ENCODE assay signal across 32 cellular contexts in the genomic region with DNA sequence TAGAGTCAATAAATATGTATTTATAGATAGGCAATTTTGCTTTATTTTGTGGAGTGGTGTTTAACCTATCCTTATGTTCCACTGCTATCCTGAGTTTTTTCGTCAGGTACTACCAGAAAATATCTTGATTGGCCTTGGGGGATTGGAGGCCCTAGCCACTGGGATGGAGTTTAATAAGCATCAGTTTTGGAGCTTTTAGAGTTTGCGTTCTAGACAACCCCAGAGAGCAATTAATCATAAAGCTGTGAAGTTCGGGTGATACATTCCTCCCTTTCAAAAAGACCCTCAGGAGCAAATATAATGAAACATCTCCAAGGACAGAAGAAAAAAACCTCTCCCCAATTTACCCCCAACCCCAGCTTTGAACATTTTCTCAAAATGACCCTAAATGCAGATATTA. TPM values are rescaled to one million over a fixed set of nuclear protein-coding genes. Genes with fewer than 3 reads are reported as not detected.
"Had no signal": no experiment of that assay in that cellular context is flagged by ENCODE, and none has a peak within 500 bp of the region (broad histone marks: within the 10 kb centered on the region; RNA-seq: fewer than 3 reads in every experiment).

A gene (plus strand): TSS at position 301 of the 400 bp plus-strand sequence. CDS start 6,700 bp downstream, outside the sequence.

- H3K27ac Mint-ChIP-seq: stimulated activated effector memory CD8-positive, alpha-beta T cell treated with anti-CD3 and anti-CD28 coated beads, Interleukin-12 subunit alpha, Interleukin-12 subunit beta, amount 100 ng/mL, for 72 hours; stimulated activated memory B cell treated with anti-CD40 and anti-IgM and Interleukin-4, amounts not matched to agents 10 μg/mL and 1 μg/mL and 100 μg/mL, for 72 hours; stimulated activated naive B cell treated with anti-CD40 and anti-IgM and Interleukin-4, amounts not matched to agents 10 μg/mL and 1 μg/mL and 100 μg/mL, for 72 hours; stimulated activated naive CD8-positive, alpha-beta T cell treated with anti-CD3 and anti-CD28 coated beads, Interleukin-15, amount 100 ng/mL, for 72 hours; stimulated activated naive CD8-positive, alpha-beta T cell treated with anti-CD3 and anti-CD28 coated beads, Interleukin-15, Interleukin-2, amounts not matched to agents 100 ng/mL and 50 ng/mL, for 24 hours; type B pancreatic cell had no signal

- H3K27me3 Mint-ChIP-seq: stimulated activated memory B cell treated with anti-CD40 and anti-IgM and Interleukin-4, amounts not matched to agents 10 μg/mL and 1 μg/mL and 100 μg/mL, for 72 hours; stimulated activated naive CD8-positive, alpha-beta T cell treated with anti-CD3 and anti-CD28 coated beads, Interleukin-15, amount 100 ng/mL, for 72 hours; stimulated activated naive CD8-positive, alpha-beta T cell treated with anti-CD3 and anti-CD28 coated beads, Interleukin-15, Interleukin-2, amounts not matched to agents 100 ng/mL and 50 ng/mL, for 24 hours had no signal

- H3K27ac ChIP-seq: stomach, suprapubic skin, testis, thoracic aorta, thyroid gland, tibial artery, tibial nerve, transverse colon, upper lobe of left lung, upper lobe of right lung, uterus, vagina had no signal

- H3K4me3 ChIP-seq: stomach, suprapubic skin, testis, thoracic aorta, thyroid gland, tibial artery, tibial nerve, transverse colon, upper lobe of left lung, upper lobe of right lung, uterus, vagina had no signal

- DNase-seq: stimulated activated CD4-positive, alpha-beta T cell treated with anti-CD3 and anti-CD28 coated beads, Interleukin-2, amount 100 ng/mL, for 48 hours; stimulated activated CD4-positive, alpha-beta T cell treated with anti-CD3 and anti-CD28 coated beads, Interleukin-4, amount 100 ng/mL, for 1 hour; stimulated activated CD4-positive, alpha-beta T cell treated with anti-CD3 and anti-CD28 coated beads, Interleukin-4, amount 100 ng/mL, for 24 hours; stimulated activated CD4-positive, alpha-beta T cell treated with anti-CD3 and anti-CD28 coated beads, Interleukin-4, amount 100 ng/mL, for 4 hours; stimulated activated CD8-positive, alpha-beta memory T cell treated with anti-CD3 and anti-CD28 coated beads, Interleukin-4, amount 100 ng/mL, for 48 hours; stimulated activated naive B cell treated with anti-CD40 and anti-IgM and Interleukin-4, amounts not matched to agents 10 μg/mL and 1 μg/mL and 100 μg/mL, for 72 hours; stimulated activated naive CD4-positive, alpha-beta T cell; stimulated activated naive CD4-positive, alpha-beta T cell treated with Interleukin-2 at 50 U/mL for 16 hours; stimulated activated naive CD8-positive, alpha-beta T cell treated with anti-CD3 and anti-CD28 coated beads, Interleukin-15, amount 100 ng/mL, for 72 hours; stimulated activated naive CD8-positive, alpha-beta T cell treated with anti-CD3 and anti-CD28 coated beads, Interleukin-15, Interleukin-2, amounts not matched to agents 100 U/mL and 50 U/mL, for 24 hours; stomach; substantia nigra; testis; thyroid gland; tibial artery; transverse colon; trophoblast cell; upper lobe of left lung; upper lobe of right lung; uterus had no signal

- H3K4me1 ChIP-seq: stomach, suprapubic skin, testis, thyroid gland, tibial artery, tibial nerve, transverse colon, upper lobe of left lung, uterus, vagina had no signal

- ATAC-seq: stimulated activated effector memory CD8-positive, alpha-beta T cell treated with anti-CD3 and anti-CD28 coated beads, Interleukin-12 subunit alpha, Interleukin-12 subunit beta, amount 100 ng/mL, for 72 hours; stimulated activated memory B cell treated with anti-CD40 and anti-IgM and Interleukin-4, amounts not matched to agents 10 μg/mL and 1 μg/mL and 100 μg/mL, for 72 hours; stimulated activated naive B cell treated with anti-CD40 and anti-IgM and Interleukin-4, amounts not matched to agents 10 μg/mL and 1 μg/mL and 100 μg/mL, for 72 hours; stimulated activated naive CD8-positive, alpha-beta T cell treated with anti-CD3 and anti-CD28 coated beads, Interleukin-15, amount 100 ng/mL, for 72 hours; stimulated activated naive CD8-positive, alpha-beta T cell treated with anti-CD3 and anti-CD28 coated beads, Interleukin-15, Interleukin-2, amounts not matched to agents 100 U/mL and 50 U/mL, for 24 hours; upper lobe of right lung had no signal

- H3K9me3 ChIP-seq: stomach, suprapubic skin, testis, thoracic aorta, thyroid gland, tibial artery, tibial nerve, transverse colon, upper lobe of left lung, upper lobe of right lung, uterus, vagina had no signal

- H3K36me3 ChIP-seq: stomach, suprapubic skin, thoracic aorta, thyroid gland, tibial artery, tibial nerve, transverse colon, upper lobe of left lung, upper lobe of right lung, uterus, vagina had no signal

- H3K27me3 ChIP-seq: stomach, suprapubic skin, testis, thyroid gland, tibial artery, tibial nerve, upper lobe of left lung, upper lobe of right lung, uterus, vagina had no signal

- H3K4me3 Mint-ChIP-seq: stimulated activated effector memory CD8-positive, alpha-beta T cell treated with anti-CD3 and anti-CD28 coated beads, Interleukin-12 subunit alpha, Interleukin-12 subunit beta, amount 100 ng/mL, for 72 hours; stimulated activated memory B cell treated with anti-CD40 and anti-IgM and Interleukin-4, amounts not matched to agents 10 μg/mL and 1 μg/mL and 100 μg/mL, for 72 hours; stimulated activated naive B cell treated with anti-CD40 and anti-IgM and Interleukin-4, amounts not matched to agents 10 μg/mL and 1 μg/mL and 100 μg/mL, for 72 hours; stimulated activated naive CD8-positive, alpha-beta T cell treated with anti-CD3 and anti-CD28 coated beads, Interleukin-15, amount 100 ng/mL, for 72 hours; stimulated activated naive CD8-positive, alpha-beta T cell treated with anti-CD3 and anti-CD28 coated beads, Interleukin-15, Interleukin-2, amounts not matched to agents 100 ng/mL and 50 ng/mL, for 24 hours; type B pancreatic cell had no signal

- H3K9me3 Mint-ChIP-seq: stimulated activated effector memory CD8-positive, alpha-beta T cell treated with anti-CD3 and anti-CD28 coated beads, Interleukin-12 subunit alpha, Interleukin-12 subunit beta, amount 100 ng/mL, for 72 hours; stimulated activated memory B cell treated with anti-CD40 and anti-IgM and Interleukin-4, amounts not matched to agents 10 μg/mL and 1 μg/mL and 100 μg/mL, for 72 hours; stimulated activated naive B cell treated with anti-CD40 and anti-IgM and Interleukin-4, amounts not matched to agents 10 μg/mL and 1 μg/mL and 100 μg/mL, for 72 hours; stimulated activated naive CD8-positive, alpha-beta T cell treated with anti-CD3 and anti-CD28 coated beads, Interleukin-15, amount 100 ng/mL, for 72 hours; stimulated activated naive CD8-positive, alpha-beta T cell treated with anti-CD3 and anti-CD28 coated beads, Interleukin-15, Interleukin-2, amounts not matched to agents 100 ng/mL and 50 ng/mL, for 24 hours; type B pancreatic cell had no signal

- H3K4me1 Mint-ChIP-seq: stimulated activated effector memory CD8-positive, alpha-beta T cell treated with anti-CD3 and anti-CD28 coated beads, Interleukin-12 subunit alpha, Interleukin-12 subunit beta, amount 100 ng/mL, for 72 hours; stimulated activated memory B cell treated with anti-CD40 and anti-IgM and Interleukin-4, amounts not matched to agents 10 μg/mL and 1 μg/mL and 100 μg/mL, for 72 hours; stimulated activated naive B cell treated with anti-CD40 and anti-IgM and Interleukin-4, amounts not matched to agents 10 μg/mL and 1 μg/mL and 100 μg/mL, for 72 hours; stimulated activated naive CD8-positive, alpha-beta T cell treated with anti-CD3 and anti-CD28 coated beads, Interleukin-15, amount 100 ng/mL, for 72 hours had no signal

- H3K36me3 Mint-ChIP-seq: stimulated activated effector memory CD8-positive, alpha-beta T cell treated with anti-CD3 and anti-CD28 coated beads, Interleukin-12 subunit alpha, Interleukin-12 subunit beta, amount 100 ng/mL, for 72 hours; stimulated activated memory B cell treated with anti-CD40 and anti-IgM and Interleukin-4, amounts not matched to agents 10 μg/mL and 1 μg/mL and 100 μg/mL, for 72 hours; stimulated activated naive B cell treated with anti-CD40 and anti-IgM and Interleukin-4, amounts not matched to agents 10 μg/mL and 1 μg/mL and 100 μg/mL, for 72 hours; type B pancreatic cell had no signal

RNA-seq across cellular contexts. Expression of the gene that starts here (rescaled TPM):
- total RNA-seq: stomach, subcutaneous adipose tissue, temporal lobe, thoracic aorta, tibial nerve, transverse colon, upper lobe of left lung, upper lobe of right lung, ureter, urinary bladder, uterus, vagina had no signal
